In the genomic region with DNA sequence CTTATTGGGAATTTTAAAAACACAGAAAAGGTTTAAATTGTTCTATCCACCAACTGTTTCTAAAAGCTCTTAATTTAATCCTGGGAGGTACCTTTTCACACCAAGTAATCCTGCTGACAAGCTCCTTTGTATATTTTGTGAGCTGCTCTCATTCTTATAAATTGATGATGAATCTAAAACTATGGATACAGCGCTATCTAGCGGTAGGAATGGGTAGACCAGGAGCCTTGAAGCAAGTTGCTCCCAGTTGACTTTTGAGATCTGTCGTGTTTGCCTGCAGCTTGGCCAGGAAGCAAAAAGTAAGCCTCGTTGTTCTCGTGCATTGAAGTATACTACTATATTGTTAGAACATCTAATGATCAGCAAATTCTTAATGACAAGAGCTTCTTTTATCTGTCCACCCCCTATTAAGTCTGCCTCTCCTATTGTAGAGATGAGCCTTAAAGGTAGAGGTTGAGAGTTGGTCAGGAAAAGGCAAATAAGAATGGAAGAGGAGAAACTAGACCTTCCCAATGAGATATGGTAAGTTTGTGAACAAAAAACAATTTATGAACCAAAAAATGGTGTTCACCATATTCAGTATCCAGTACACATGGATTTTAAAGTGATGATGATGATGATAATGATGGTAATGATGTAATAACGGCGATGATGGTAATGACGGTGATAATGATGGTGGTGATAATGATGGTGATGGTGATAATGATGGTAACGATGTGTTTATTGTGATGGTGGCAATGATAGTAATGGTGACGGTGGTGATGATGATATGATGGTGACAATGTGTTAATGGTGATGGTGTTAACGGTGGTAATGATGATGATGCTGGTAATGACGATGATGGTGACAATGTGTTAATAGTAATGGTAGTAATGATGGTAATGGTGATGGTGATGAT, we compare ENCODE assay signal across 8 cellular contexts.
DNase-seq lines count a peak whose midpoint lies in the region; ATAC-seq and TF ChIP-seq lines count a peak whose summit lies in the region.

No MANE protein-coding gene starts in this region.

- H3K27ac ChIP-seq in MM.1S (ENCODE audit: low read length) (no peak overlapping the region), SJCRH30 (no peak overlapping the region)

- no peaks in the 10 kb centered on the region for H3F3A ChIP-seq in MM.1S (ENCODE audit: insufficient read depth, low read length)

- DNase-seq in DMS 273 (lab: John Stamatoyannopoulos, UW; ENCODE audit: unreplicated experiment) (peak; percentile 83), MM.1S (peak; percentile 77), SJCRH30 (peak; percentile 41 to 77), erythroblast (lab: John Stamatoyannopoulos, UW) (peak; percentile 38 to 66), mucosa of descending colon (peak in 1 of 3 donors; percentile 85)
- no peak for DNase-seq in activated T-helper 1 cell treated with anti-CD3 and anti-CD28 coated beads, Interleukin-12 subunit alpha, Interleukin-12 subunit beta, Interleukin-2, Interleukin-4 antibody, amounts not matched to agents 30 ng/mL and 10 ng/mL and 1 ng/mL, durations not matched to agents 14 hours and 24 hours and 36 hours (ENCODE audit: low spot score)

- H3K9ac ChIP-seq in MM.1S (ENCODE audit: low read length), result no peak overlapping the region

- no peaks in the 10 kb centered on the region for H3K27me3 Mint-ChIP-seq in activated T-helper 1 cell treated with anti-CD3 and anti-CD28 coated beads, Interleukin-12 subunit alpha, Interleukin-12 subunit beta, Interleukin-2, Interleukin-4 antibody, amounts not matched to agents 30 ng/mL and 10 ng/mL and 1 ng/mL, durations not matched to agents 14 hours and 24 hours and 36 hours (ENCODE audit: insufficient read depth)

- intact Hi-C loops in mucosa of descending colon (cut with DNase I, micrococcal nuclease), result no loop called here
- intact Hi-C loops in activated T-helper 1 cell treated with anti-CD3 and anti-CD28 coated beads, Interleukin-12 subunit alpha, Interleukin-12 subunit beta, Interleukin-2, Interleukin-4 antibody, amounts not matched to agents 30 ng/mL and 10 ng/mL and 1 ng/mL, durations not matched to agents 14 hours and 24 hours and 36 hours (cut with micrococcal nuclease), result loop anchor here (2.0 kb wide), 1 partner anchor 1234 kb away; no protein-coding TSS in a partner anchor

- TF ChIP-seq CTCF in MM.1S (IDR thresholded peaks at IDR 0.05; ENCODE audit: low read length), result peak; percentile 86
- TF ChIP-seq CTCF in mucosa of descending colon (IDR thresholded peaks at IDR 0.05), result no peak

- TF ChIP-seq POLR2A in erythroblast (IDR thresholded peaks at IDR 0.05; ENCODE audit: low read length), result no peak

- H3K4me2 ChIP-seq in MM.1S (ENCODE audit: low read depth, low read length), result no peak overlapping the region

- no peaks in the 10 kb centered on the region for H3K9me2 ChIP-seq in MM.1S (replicated peaks; ENCODE audit: insufficient read depth, low read length)

- no peaks in the 10 kb centered on the region for H3K4me1 ChIP-seq in MM.1S (ENCODE audit: low read length)
- no peaks in the 10 kb centered on the region for H3K4me1 ChIP-seq in SJCRH30
- H3K4me1 ChIP-seq in mucosa of descending colon (ENCODE audit: low read depth), result no peaks in the 10 kb centered on the region

- H3K36me3 ChIP-seq in MM.1S (replicated peaks; ENCODE audit: insufficient read depth, low read length) (no peaks in the 10 kb centered on the region), SJCRH30 (no peaks in the 10 kb centered on the region), mucosa of descending colon (ENCODE audit: low read depth) (no peaks in the 10 kb centered on the region)

- H3K9me3 ChIP-seq in MM.1S (replicated peaks; ENCODE audit: insufficient read depth, low read length), result no peaks in the 10 kb centered on the region
- no peaks in the 10 kb centered on the region for H3K9me3 ChIP-seq in SJCRH30 (replicated peaks)
- no peaks in the 10 kb centered on the region for H3K9me3 ChIP-seq in mucosa of descending colon

- H3K4me1 Mint-ChIP-seq in activated T-helper 1 cell treated with anti-CD3 and anti-CD28 coated beads, Interleukin-12 subunit alpha, Interleukin-12 subunit beta, Interleukin-2, Interleukin-4 antibody, amounts not matched to agents 30 ng/mL and 10 ng/mL and 1 ng/mL, durations not matched to agents 14 hours and 24 hours and 36 hours (ENCODE audit: low read depth), result no peaks in the 10 kb centered on the region

- no peak overlapping the region for H3K27ac Mint-ChIP-seq in activated T-helper 1 cell treated with anti-CD3 and anti-CD28 coated beads, Interleukin-12 subunit alpha, Interleukin-12 subunit beta, Interleukin-2, Interleukin-4 antibody, amounts not matched to agents 30 ng/mL and 10 ng/mL and 1 ng/mL, durations not matched to agents 14 hours and 24 hours and 36 hours

- H3K9me3 Mint-ChIP-seq in activated T-helper 1 cell treated with anti-CD3 and anti-CD28 coated beads, Interleukin-12 subunit alpha, Interleukin-12 subunit beta, Interleukin-2, Interleukin-4 antibody, amounts not matched to agents 30 ng/mL and 10 ng/mL and 1 ng/mL, durations not matched to agents 14 hours and 24 hours and 36 hours, result no peaks in the 10 kb centered on the region

- H3K4me3 Mint-ChIP-seq in activated T-helper 1 cell treated with anti-CD3 and anti-CD28 coated beads, Interleukin-12 subunit alpha, Interleukin-12 subunit beta, Interleukin-2, Interleukin-4 antibody, amounts not matched to agents 30 ng/mL and 10 ng/mL and 1 ng/mL, durations not matched to agents 14 hours and 24 hours and 36 hours, result no peak overlapping the region

- H2AFZ ChIP-seq in MM.1S (ENCODE audit: low read length), result no peak overlapping the region

- H4K20me1 ChIP-seq in MM.1S (ENCODE audit: insufficient read depth, low read length), result no peaks in the 10 kb centered on the region

- H3K27me3 ChIP-seq in MM.1S (replicated peaks; ENCODE audit: insufficient read depth, low read length), result no peaks in the 10 kb centered on the region
- peaks cover 12% of the 10 kb centered on the region; the same call in 1 of the 2 replicates for H3K27me3 ChIP-seq in SJCRH30

- H3K4me3 ChIP-seq in MM.1S (ENCODE audit: low read length) (no peak overlapping the region), SJCRH30 (no peak overlapping the region), mucosa of descending colon (no peak overlapping the region)

- peak; percentile 63 for ATAC-seq in GM19035 (IDR thresholded peaks at IDR 0.05; ENCODE audit: unreplicated experiment)
- ATAC-seq in mucosa of descending colon, result peak; percentile 58
- ATAC-seq in GM19328 (IDR thresholded peaks at IDR 0.05; ENCODE audit: unreplicated experiment), result no peak

- no peaks in the 10 kb centered on the region for H3K36me3 Mint-ChIP-seq in activated T-helper 1 cell treated with anti-CD3 and anti-CD28 coated beads, Interleukin-12 subunit alpha, Interleukin-12 subunit beta, Interleukin-2, Interleukin-4 antibody, amounts not matched to agents 30 ng/mL and 10 ng/mL and 1 ng/mL, durations not matched to agents 14 hours and 24 hours and 36 hours (ENCODE audit: low read depth)

- H3K79me2 ChIP-seq in MM.1S (ENCODE audit: low read length), result no peaks in the 10 kb centered on the region
